Comparison of ENCODE assay signal across 11 cellular contexts in the genomic region with DNA sequence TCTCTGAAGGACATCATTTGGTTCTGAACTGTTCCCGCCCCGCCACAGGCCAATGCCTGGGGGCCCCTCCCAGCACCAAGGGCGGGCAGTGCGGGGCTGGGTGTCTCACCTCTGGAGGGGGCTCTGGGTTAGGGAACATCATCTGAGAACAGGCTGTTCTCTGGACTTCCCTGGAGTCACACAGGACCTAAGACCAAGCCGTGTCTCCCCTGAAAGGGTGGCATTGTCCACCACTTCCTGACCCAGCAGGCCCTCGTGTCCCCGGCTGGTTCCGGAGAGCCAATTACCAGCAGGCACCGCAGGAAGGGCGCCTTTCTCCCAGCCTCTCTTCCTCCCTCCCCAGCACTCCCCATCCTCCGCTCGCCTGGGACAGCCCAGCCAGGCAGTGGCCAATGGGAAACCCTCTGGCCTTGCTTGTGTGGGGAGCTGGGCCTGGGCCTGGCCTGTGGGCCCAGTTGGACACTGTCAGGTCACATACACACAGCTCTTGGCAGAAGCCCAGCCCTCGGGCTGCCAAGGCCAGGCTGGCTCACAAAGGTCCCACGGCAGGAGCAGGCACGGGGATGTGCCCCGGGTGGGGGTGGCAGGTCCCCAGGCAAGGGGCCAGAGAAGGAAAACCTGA.
DNase-seq lines count a peak whose midpoint lies in the region; ATAC-seq and TF ChIP-seq lines count a peak whose summit lies in the region.
"Had no signal": no experiment of that assay in that cellular context is flagged by ENCODE, and none has a peak within 500 bp of the region (broad histone marks: within the 10 kb centered on the region; RNA-seq: fewer than 3 reads in every experiment).

No MANE protein-coding gene starts in this region.

- H3K9me3 Mint-ChIP-seq in activated CD8-positive, alpha-beta T cell treated with anti-CD3 and anti-CD28 coated beads, Interleukin-2, amount 10 ng/mL, durations not matched to agents 7 days and 5 days (ENCODE audit: insufficient read depth): no peaks in the 10 kb centered on the region

- TF ChIP-seq CTCF in NB4 (IDR thresholded peaks at IDR 0.05; ENCODE audit: low read depth, low read length): no peak
- TF ChIP-seq CTCF in epithelial cell of proximal tubule (conservative IDR thresholded peaks at IDR 0.05; ENCODE audit: low read depth, low read length): peak; percentile 13
- no peak for TF ChIP-seq CTCF in lung (IDR thresholded peaks at IDR 0.05; ENCODE audit: control extremely low read depth, extremely low read depth)

- H3K4me1 Mint-ChIP-seq in activated CD8-positive, alpha-beta T cell treated with anti-CD3 and anti-CD28 coated beads, Interleukin-2, amount 10 ng/mL, durations not matched to agents 7 days and 5 days (ENCODE audit: low read depth): peaks cover 6% of the 10 kb centered on the region

- 43 to 50% methylated on average over 16 of the region's 16 CpGs for WGBS in lung, 2 donors

- H3K9me3 ChIP-seq in lung (ENCODE audit: control insufficient read depth in 2 of 2, insufficient read depth in 1 of 2, low read length in 1 of 2) (no peaks in the 10 kb centered on the region), subcutaneous abdominal adipose tissue (ENCODE audit: control insufficient read depth in 5 of 5, low read length in 5 of 5) (no peaks in the 10 kb centered on the region)

- H3K4me3 ChIP-seq in NB4 (ENCODE audit: low read depth, low read length) (no peak overlapping the region), epithelial cell of proximal tubule (ENCODE audit: low read depth, low read length) (peak overlapping the region; percentile 58), lung (peak overlapping the region; percentile 11), subcutaneous abdominal adipose tissue (ENCODE audit: low read depth in 1 of 5, low read length in 5 of 5) (peak overlapping the region in 4 of 5 donors; percentile 11 to 36 (median 24))

- CTCF ChIA-PET in activated CD8-positive, alpha-beta T cell treated with anti-CD3 and anti-CD28 coated beads, Interleukin-2, amount 10 ng/mL, durations not matched to agents 7 days and 5 days (lab: Charles Lee): interaction anchor here (1.0 kb wide), 1 partner anchor 9 kb away, joined by 3 read pairs; no protein-coding TSS in a partner anchor

- no peaks in the 10 kb centered on the region for H3K27me3 Mint-ChIP-seq in activated CD8-positive, alpha-beta T cell treated with anti-CD3 and anti-CD28 coated beads, Interleukin-2, amount 10 ng/mL, durations not matched to agents 7 days and 5 days (ENCODE audit: low read depth)

- peaks cover 0 to 14% of the 10 kb centered on the region in 2 donors for H3K4me1 ChIP-seq in lung (ENCODE audit: control insufficient read depth in 2 of 2, insufficient read depth in 2 of 2, low read length in 2 of 2)
- peaks cover 0 to 24% (median 15%) of the 10 kb centered on the region in 5 donors for H3K4me1 ChIP-seq in subcutaneous abdominal adipose tissue (ENCODE audit: control insufficient read depth in 5 of 5, insufficient read depth in 5 of 5, low read length in 5 of 5)

- DNase-seq in NB4 (ENCODE audit: low read depth): peak; percentile 50
- DNase-seq in epithelial cell of proximal tubule (ENCODE audit: low read depth): peak; percentile 18
- peak; percentile 74 for DNase-seq in lung (ENCODE audit: low spot score)
- DNase-seq in activated CD8-positive, alpha-beta T cell treated with anti-CD3 and anti-CD28 coated beads, Interleukin-2, amount 10 ng/mL, durations not matched to agents 7 days and 5 days: no peak
- DNase-seq in NCI-H526 (lab: John Stamatoyannopoulos, UW): no peak
- no peak for DNase-seq in amniotic stem cell (lab: John Stamatoyannopoulos, UW)
- DNase-seq: activated naive CD4-positive, alpha-beta T cell treated with anti-CD3 and anti-CD28 coated beads, Interleukin-2, amount 50 U/mL, for 16 hours; GF-D8; SHP77 treated with DMSO at 0.1 percent for 48 hours had no signal

- H3K36me3 Mint-ChIP-seq in activated CD8-positive, alpha-beta T cell treated with anti-CD3 and anti-CD28 coated beads, Interleukin-2, amount 10 ng/mL, durations not matched to agents 7 days and 5 days (ENCODE audit: low read depth): no peaks in the 10 kb centered on the region

- TF ChIP-seq POLR2A in NB4 (IDR thresholded peaks at IDR 0.05; ENCODE audit: extremely low read depth, insufficient read length): no peak

- H3K27ac ChIP-seq in lung (ENCODE audit: low read depth in 1 of 2, low read length in 1 of 2): peak overlapping the region; percentile 74 to 89
- peak overlapping the region; percentile 9 for H3K27ac ChIP-seq in subcutaneous abdominal adipose tissue (ENCODE audit: low read depth, low read length)

- POLR2A ChIA-PET in activated CD8-positive, alpha-beta T cell treated with anti-CD3 and anti-CD28 coated beads, Interleukin-2, amount 10 ng/mL, durations not matched to agents 7 days and 5 days (lab: Charles Lee): no interaction called here

- H3K27ac Mint-ChIP-seq in activated CD8-positive, alpha-beta T cell treated with anti-CD3 and anti-CD28 coated beads, Interleukin-2, amount 10 ng/mL, durations not matched to agents 7 days and 5 days: no peak overlapping the region

- H3K27me3 ChIP-seq in lung (ENCODE audit: control insufficient read depth, insufficient read depth) (no peaks in the 10 kb centered on the region), subcutaneous abdominal adipose tissue (ENCODE audit: control insufficient read depth in 5 of 5, insufficient read depth in 4 of 5, low read length in 5 of 5) (no peaks in the 10 kb centered on the region)

- peak; percentile 83 for ATAC-seq in lung (ENCODE audit: insufficient read depth, low FRiP score)
- ATAC-seq in activated CD8-positive, alpha-beta T cell treated with anti-CD3 and anti-CD28 coated beads, Interleukin-2, amount 10 ng/mL, durations not matched to agents 7 days and 5 days: no peak
- no peak for ATAC-seq in HG03460 (IDR thresholded peaks at IDR 0.05; ENCODE audit: unreplicated experiment)

- H3K36me3 ChIP-seq in lung (ENCODE audit: control insufficient read depth in 2 of 2, insufficient read depth in 2 of 2, low read length in 2 of 2): peaks cover 0 to 2% of the 10 kb centered on the region in 2 donors
- H3K36me3 ChIP-seq in subcutaneous abdominal adipose tissue (ENCODE audit: control insufficient read depth in 5 of 5, insufficient read depth in 5 of 5, low read length in 5 of 5): no peaks in the 10 kb centered on the region

- peak overlapping the region in 3 of 5 donors; percentile 30 to 62 (median 56) for H3K9ac ChIP-seq in subcutaneous abdominal adipose tissue (ENCODE audit: low read length in 5 of 5)

- H3K4me3 Mint-ChIP-seq in activated CD8-positive, alpha-beta T cell treated with anti-CD3 and anti-CD28 coated beads, Interleukin-2, amount 10 ng/mL, durations not matched to agents 7 days and 5 days: no peak overlapping the region

Comparison
In these comparisons a context has a peak if more than half of its experiments do, and no peak if none do; other contexts are left out.
1. DNase-seq: peak in NB4 (single experiment), epithelial cell of proximal tubule (single experiment) and lung (single experiment); none in activated CD8-positive, alpha-beta T cell treated with anti-CD3 and anti-CD28 coated beads, Interleukin-2, amount 10 ng/mL, durations not matched to agents 7 days and 5 days (single experiment), NCI-H526 (0 of 2) and amniotic stem cell (single experiment).